In the genomic region with DNA sequence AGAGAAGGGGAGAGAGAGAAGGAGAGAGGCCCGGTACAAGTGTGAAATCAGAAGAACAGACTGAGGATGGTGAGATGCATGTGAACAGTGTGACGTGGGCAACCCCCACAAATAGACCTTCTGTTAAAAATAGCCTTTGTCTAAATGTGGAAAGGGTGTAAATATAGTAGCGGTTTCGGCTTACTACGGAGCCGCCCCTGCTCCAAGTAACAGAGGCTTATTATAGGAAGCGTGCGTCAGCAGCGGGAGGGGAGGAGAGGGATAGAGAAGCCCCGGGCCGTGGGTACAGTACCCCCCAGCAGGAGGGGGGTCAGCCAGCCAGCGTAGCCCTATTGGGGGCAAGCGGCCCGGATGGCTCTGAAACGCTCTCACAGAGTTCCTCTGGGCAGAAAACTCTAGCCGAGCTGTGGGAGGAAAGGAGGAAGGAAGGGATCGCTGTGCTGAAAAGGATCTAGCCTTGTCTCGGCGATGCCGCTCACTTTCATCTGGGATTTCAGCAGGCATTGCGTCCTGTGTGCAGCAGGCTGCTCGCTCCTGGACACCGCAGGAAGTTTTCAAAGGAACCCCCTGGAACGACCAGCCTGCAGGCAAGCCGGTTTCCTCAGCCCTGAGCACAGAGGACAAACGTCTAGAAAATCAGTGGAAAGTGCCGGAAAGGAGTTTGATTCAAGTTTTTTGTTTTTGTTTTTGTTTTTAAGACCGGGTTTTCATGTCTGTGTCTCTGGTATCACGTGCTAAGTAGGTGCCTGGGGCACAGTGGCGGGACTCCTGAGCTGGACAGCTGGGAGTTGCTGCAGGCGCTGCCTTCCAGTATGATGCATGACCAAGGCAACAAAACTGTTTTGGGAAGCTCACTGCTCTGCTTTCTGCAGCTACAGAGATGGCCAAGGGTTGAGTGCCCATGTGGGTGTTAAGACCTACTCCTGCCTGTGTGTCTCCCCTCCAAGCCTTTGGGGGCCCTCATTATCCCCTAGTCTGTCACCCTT, we compare ENCODE assay signal across 8 cellular contexts.
A peak's percentile ranks its signal among the peaks of the same experiment; 100 is the strongest.
DNase-seq lines count a peak whose midpoint lies in the region; ATAC-seq, FAIRE-seq and TF ChIP-seq lines count a peak whose summit lies in the region.
"Had no signal": no experiment of that assay in that cellular context is flagged by ENCODE, and none has a peak within 500 bp of the region (broad histone marks: within the 10 kb centered on the region; RNA-seq: fewer than 3 reads in every experiment).

No MANE protein-coding gene starts in this region.

- H3K9me3 Mint-ChIP-seq in activated B cell treated with CpG ODN at 0.5 μM for 24 hours = no peaks in the 10 kb centered on the region
- H3K9me3 Mint-ChIP-seq: T-cell had no signal

- H3K4me1 Mint-ChIP-seq in activated B cell treated with CpG ODN at 0.5 μM for 24 hours = peaks cover 22% of the 10 kb centered on the region

- POLR2A ChIA-PET in activated B cell treated with CpG ODN at 0.5 μM for 24 hours (lab: Charles Lee) = no interaction called here

- peak overlapping the region; percentile 71 for H3K4me3 Mint-ChIP-seq in activated B cell treated with CpG ODN at 0.5 μM for 24 hours

- H3K36me3 Mint-ChIP-seq in activated B cell treated with CpG ODN at 0.5 μM for 24 hours (ENCODE audit: low read depth) = no peaks in the 10 kb centered on the region
- H3K36me3 Mint-ChIP-seq: T-cell had no signal

- no peak for TF ChIP-seq CTCF in activated B cell treated with CpG ODN at 0.5 μM for 24 hours (IDR thresholded peaks at IDR 0.05)

- H3K27me3 Mint-ChIP-seq in activated B cell treated with CpG ODN at 0.5 μM for 24 hours = peaks cover 24% of the 10 kb centered on the region

- no peak for FAIRE-seq in frontal cortex (lab: Jason Lieb, UNC)

- H3K27ac Mint-ChIP-seq in activated B cell treated with CpG ODN at 0.5 μM for 24 hours = peak overlapping the region; percentile 18
- H3K27ac Mint-ChIP-seq: T-cell had no signal

- intact Hi-C loops in activated B cell treated with CpG ODN at 0.5 μM for 24 hours (cut with micrococcal nuclease) = no loop called here

- ATAC-seq in GM18511 (IDR thresholded peaks at IDR 0.05; ENCODE audit: unreplicated experiment) = peak; percentile 84
- ATAC-seq in HG02884 (IDR thresholded peaks at IDR 0.05; ENCODE audit: unreplicated experiment) = peak; percentile 59
- peak; percentile 61 for ATAC-seq in activated B cell treated with CpG ODN at 0.5 μM for 24 hours (ENCODE audit: low read depth)
- ATAC-seq: T-cell had no signal

- DNase-seq in activated B cell treated with CpG ODN at 0.5 μM for 24 hours = peak; percentile 20
- peak; percentile 14 to 70 for DNase-seq in frontal cortex (ENCODE audit: low spot score in 2 of 2)
- DNase-seq in occipital lobe (lab: John Stamatoyannopoulos, UW) = peak; percentile 24
- DNase-seq in SHP77 treated with DMSO at 0.1 percent for 48 hours (lab: John Stamatoyannopoulos, UW) = no peak
- no peak for DNase-seq in NCI-H2107 treated with DMSO at 0.1 percent for 48 hours (lab: John Stamatoyannopoulos, UW; ENCODE audit: unreplicated experiment)

- CTCF ChIA-PET in activated B cell treated with CpG ODN at 0.5 μM for 24 hours (lab: Charles Lee) = no interaction called here

Comparison
In these comparisons a context has a peak if more than half of its experiments do, and no peak if none do; other contexts are left out.
1. DNase-seq: peak in activated B cell treated with CpG ODN at 0.5 μM for 24 hours (single experiment), frontal cortex (2 of 2) and occipital lobe (single experiment); none in SHP77 treated with DMSO at 0.1 percent for 48 hours (single experiment) and NCI-H2107 treated with DMSO at 0.1 percent for 48 hours (single experiment).
2. Peak in every context shown above with its lines, with median percentiles within 50 percentile points of each other: ATAC-seq.